22 cellular contexts compared by ENCODE assay signal in the genomic region with DNA sequence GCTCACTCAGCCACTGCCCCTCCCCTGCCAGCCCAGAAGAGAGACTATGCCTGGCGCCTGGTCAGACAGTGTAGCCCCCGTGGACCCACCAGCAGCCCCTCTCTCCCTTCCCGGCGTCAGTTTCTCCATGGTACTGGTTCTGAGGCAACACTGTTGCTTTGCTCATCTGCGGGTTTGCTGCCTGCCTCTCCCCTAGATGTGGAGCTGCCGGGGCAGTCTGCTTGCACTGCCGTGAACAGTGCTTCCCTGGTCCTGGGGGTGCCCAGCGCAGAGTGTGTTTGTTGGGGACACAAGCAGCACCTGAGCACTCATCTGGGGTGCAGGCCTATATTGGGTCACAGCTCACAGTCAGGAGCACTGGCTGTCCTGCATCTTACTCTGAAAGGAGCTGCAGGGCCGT.
DNase-seq lines count a peak whose midpoint lies in the region; ATAC-seq and TF ChIP-seq lines count a peak whose summit lies in the region.
"Had no signal": no experiment of that assay in that cellular context is flagged by ENCODE, and none has a peak within 500 bp of the region (broad histone marks: within the 10 kb centered on the region; RNA-seq: fewer than 3 reads in every experiment).

No MANE protein-coding gene starts in this region.

- H3K4me1 Mint-ChIP-seq in activated CD4-positive, alpha-beta memory T cell treated with anti-CD3 and anti-CD28 coated beads for 36 hours (ENCODE audit: low read depth) = no peaks in the 10 kb centered on the region
- no peaks in the 10 kb centered on the region for H3K4me1 Mint-ChIP-seq in activated CD4-positive, alpha-beta memory T cell treated with anti-CD3 and anti-CD28 coated beads, Interleukin-2, amount 10 ng/mL, durations not matched to agents 7 days and 5 days
- no peaks in the 10 kb centered on the region for H3K4me1 Mint-ChIP-seq in glutamatergic neuron (ENCODE audit: low read depth, unreplicated experiment)
- H3K4me1 Mint-ChIP-seq: GM23338 had no signal

- no peak overlapping the region for H3K27ac Mint-ChIP-seq in activated CD4-positive, alpha-beta memory T cell treated with anti-CD3 and anti-CD28 coated beads for 36 hours
- H3K27ac Mint-ChIP-seq in activated CD4-positive, alpha-beta memory T cell treated with anti-CD3 and anti-CD28 coated beads, Interleukin-2, amount 10 ng/mL, durations not matched to agents 7 days and 5 days = no peak overlapping the region
- no peak overlapping the region for H3K27ac Mint-ChIP-seq in glutamatergic neuron (ENCODE audit: unreplicated experiment)
- H3K27ac Mint-ChIP-seq: CD8-positive, alpha-beta T cell; GM23338; IgD-negative memory B cell had no signal

- no peak overlapping the region for H3K27ac ChIP-seq in spleen
- H3K27ac ChIP-seq: 22Rv1; BLaER1 treated with 17β-estradiol and CSF1 and Interleukin-3, amounts not matched to agents 10 nM and 100 nM had no signal

- intact Hi-C loops in activated CD4-positive, alpha-beta memory T cell treated with anti-CD3 and anti-CD28 coated beads for 36 hours (cut with micrococcal nuclease) = no loop called here
- intact Hi-C loops in spleen (cut with DNase I; ENCODE audit: low total_unique reads) = no loop called here

- H3K27me3 Mint-ChIP-seq in activated CD4-positive, alpha-beta memory T cell treated with anti-CD3 and anti-CD28 coated beads for 36 hours = peaks cover 11% of the 10 kb centered on the region
- H3K27me3 Mint-ChIP-seq in activated CD4-positive, alpha-beta memory T cell treated with anti-CD3 and anti-CD28 coated beads, Interleukin-2, amount 10 ng/mL, durations not matched to agents 7 days and 5 days = peaks cover 12% of the 10 kb centered on the region
- peaks cover 4% of the 10 kb centered on the region for H3K27me3 Mint-ChIP-seq in glutamatergic neuron (ENCODE audit: unreplicated experiment)

- H3K27me3 ChIP-seq in spleen (replicated peaks in 1 of 7) = peaks cover 0 to 18% (median 0%) of the 10 kb centered on the region in 7 donors
- H3K27me3 ChIP-seq: BLaER1 treated with 17β-estradiol and CSF1 and Interleukin-3, amounts not matched to agents 10 nM and 100 nM had no signal

- WGBS in spleen, 5 donors = 86 to 96% (median 93%) methylated on average over 9 of the region's 9 CpGs

- TF ChIP-seq CTCF in spleen (IDR thresholded peaks at IDR 0.05 in 8 of 11, conservative IDR thresholded peaks at IDR 0.05 in 3 of 11) = no peak
- no peak for TF ChIP-seq CTCF in glutamatergic neuron (IDR thresholded peaks at IDR 0.05; ENCODE audit: partially characterized antibody, unreplicated experiment)

- no peak for TF ChIP-seq POLR2A in spleen (IDR thresholded peaks at IDR 0.05)

- H3K4me3 ChIP-seq in spleen = no peak overlapping the region
- H3K4me3 ChIP-seq: BLaER1 treated with 17β-estradiol and CSF1 and Interleukin-3, amounts not matched to agents 10 nM and 100 nM; GM23338 had no signal

- ATAC-seq in HG03039 (IDR thresholded peaks at IDR 0.05; ENCODE audit: unreplicated experiment) = no peak
- ATAC-seq: CD8-positive, alpha-beta T cell; GM23338 had no signal

- H3K9me3 Mint-ChIP-seq in activated CD4-positive, alpha-beta memory T cell treated with anti-CD3 and anti-CD28 coated beads for 36 hours = peaks cover 23% of the 10 kb centered on the region
- H3K9me3 Mint-ChIP-seq in activated CD4-positive, alpha-beta memory T cell treated with anti-CD3 and anti-CD28 coated beads, Interleukin-2, amount 10 ng/mL, durations not matched to agents 7 days and 5 days = peaks cover 16% of the 10 kb centered on the region
- peaks cover 21% of the 10 kb centered on the region for H3K9me3 Mint-ChIP-seq in glutamatergic neuron (ENCODE audit: unreplicated experiment)

- H3K36me3 ChIP-seq in spleen = no peaks in the 10 kb centered on the region

- no peaks in the 10 kb centered on the region for H3K4me1 ChIP-seq in spleen

- CTCF ChIA-PET in activated CD4-positive, alpha-beta memory T cell treated with anti-CD3 and anti-CD28 coated beads for 36 hours (lab: Charles Lee) = no interaction called here
- CTCF ChIA-PET in activated CD4-positive, alpha-beta memory T cell treated with anti-CD3 and anti-CD28 coated beads, Interleukin-2, amount 10 ng/mL, durations not matched to agents 7 days and 5 days (lab: Charles Lee) = no interaction called here

- H3K4me3 Mint-ChIP-seq in activated CD4-positive, alpha-beta memory T cell treated with anti-CD3 and anti-CD28 coated beads for 36 hours = no peak overlapping the region
- H3K4me3 Mint-ChIP-seq in activated CD4-positive, alpha-beta memory T cell treated with anti-CD3 and anti-CD28 coated beads, Interleukin-2, amount 10 ng/mL, durations not matched to agents 7 days and 5 days = no peak overlapping the region
- no peak overlapping the region for H3K4me3 Mint-ChIP-seq in glutamatergic neuron (ENCODE audit: unreplicated experiment)
- H3K4me3 Mint-ChIP-seq: CD8-positive, alpha-beta T cell; GM23338; IgD-negative memory B cell had no signal

- DNase-seq in activated CD4-positive, alpha-beta memory T cell treated with anti-CD3 and anti-CD28 coated beads for 36 hours = peak; percentile 6
- no peak for DNase-seq in activated CD4-positive, alpha-beta memory T cell treated with anti-CD3 and anti-CD28 coated beads, Interleukin-2, amount 10 ng/mL, durations not matched to agents 7 days and 5 days
- peak; percentile 38 for DNase-seq in ecto neural progenitor cell (ENCODE audit: low spot score)
- peak; percentile 24 for DNase-seq in mesenteric fat pad (ENCODE audit: low spot score)
- DNase-seq in spleen = peak; percentile 56
- no peak for DNase-seq in NCI-H345 (lab: John Stamatoyannopoulos, UW)
- no peak for DNase-seq in glutamatergic neuron
- DNase-seq: Calu3, DMS153, NCI-H1105, NCI-H146, NCI-H2081 treated with DMSO at 0.1 percent for 48 hours, NCI-H2171 treated with DMSO at 0.1 percent for 48 hours, NCI-H446, NCI-H526, OCI-M1 had no signal

- peaks cover 0 to 54% (median 37%) of the 10 kb centered on the region in 8 donors for H3K9me3 ChIP-seq in spleen

- peaks cover 14% of the 10 kb centered on the region for H3K36me3 Mint-ChIP-seq in activated CD4-positive, alpha-beta memory T cell treated with anti-CD3 and anti-CD28 coated beads for 36 hours
- H3K36me3 Mint-ChIP-seq in activated CD4-positive, alpha-beta memory T cell treated with anti-CD3 and anti-CD28 coated beads, Interleukin-2, amount 10 ng/mL, durations not matched to agents 7 days and 5 days (ENCODE audit: low read depth) = no peaks in the 10 kb centered on the region
- peaks cover 26% of the 10 kb centered on the region for H3K36me3 Mint-ChIP-seq in glutamatergic neuron (ENCODE audit: unreplicated experiment)

- POLR2A ChIA-PET in activated CD4-positive, alpha-beta memory T cell treated with anti-CD3 and anti-CD28 coated beads for 36 hours (lab: Charles Lee) = no interaction called here
- POLR2A ChIA-PET in activated CD4-positive, alpha-beta memory T cell treated with anti-CD3 and anti-CD28 coated beads, Interleukin-2, amount 10 ng/mL, durations not matched to agents 7 days and 5 days (lab: Charles Lee) = no interaction called here

Comparison
In these comparisons a context has a peak if more than half of its experiments do, and no peak if none do; other contexts are left out.
1. DNase-seq: peak in activated CD4-positive, alpha-beta memory T cell treated with anti-CD3 and anti-CD28 coated beads for 36 hours (single experiment), ecto neural progenitor cell (single experiment), mesenteric fat pad (single experiment) and spleen (single experiment); none in activated CD4-positive, alpha-beta memory T cell treated with anti-CD3 and anti-CD28 coated beads, Interleukin-2, amount 10 ng/mL, durations not matched to agents 7 days and 5 days (single experiment), NCI-H345 (single experiment) and glutamatergic neuron (single experiment).